In genomic region chr16:56565023-56565477, GRCh38 we compare ENCODE assay signal across 17 cellular contexts. TPM values are rescaled to one million over a fixed set of nuclear protein-coding genes. Genes with fewer than 3 reads are reported as not detected.
DNase-seq lines count a peak whose midpoint lies in the region; ATAC-seq and TF ChIP-seq lines count a peak whose summit lies in the region.
"Had no signal": no experiment of that assay in that cellular context is flagged by ENCODE, and none has a peak within 500 bp of the region (broad histone marks: within the 10 kb centered on the region; RNA-seq: fewer than 3 reads in every experiment).

MT4 (plus strand) TSS chr16:56565073; CDS start chr16:56565129, 56 bp downstream.

- WGBS in thymus: 95% methylated on average over 6 of the region's 6 CpGs

- H3K9me3 Mint-ChIP-seq in activated T-helper 17 cell treated with anti-CD3 and anti-CD28 coated beads, Interleukin-2, amount 50 U/mL, for 72 hours: no peaks in the 10 kb centered on the region
- H3K9me3 Mint-ChIP-seq: GM23338, H9, HFFc6 had no signal

- H3K27ac Mint-ChIP-seq in activated T-helper 17 cell treated with anti-CD3 and anti-CD28 coated beads, Interleukin-2, amount 50 U/mL, for 72 hours: peak within 1 kb of the TSS; percentile 22
- H3K27ac Mint-ChIP-seq: GM23338, H9, HFFc6 had no signal

- peaks cover 2% of the 10 kb centered on the region for H3K27me3 ChIP-seq in thymus (ENCODE audit: control insufficient read depth, insufficient read depth)

- no peaks in the 10 kb centered on the region for H3K36me3 Mint-ChIP-seq in activated T-helper 17 cell treated with anti-CD3 and anti-CD28 coated beads, Interleukin-2, amount 50 U/mL, for 72 hours (ENCODE audit: low read depth)
- H3K36me3 Mint-ChIP-seq: CD4-positive, alpha-beta memory T cell had no signal

- H3K4me3 Mint-ChIP-seq in activated T-helper 17 cell treated with anti-CD3 and anti-CD28 coated beads, Interleukin-2, amount 50 U/mL, for 72 hours: no peak within 1 kb of the TSS
- H3K4me3 Mint-ChIP-seq: CD4-positive, alpha-beta memory T cell; GM23338; H9; HFFc6 had no signal

- peak; percentile 74 for DNase-seq in mesenteric fat pad (ENCODE audit: low spot score)
- no peak for DNase-seq in activated effector memory CD4-positive, alpha-beta T cell treated with Interleukin-2 at 50 U/mL for 16 hours
- DNase-seq: BE2C; CD4-positive, alpha-beta memory T cell; DMS79; EL; H9; HFFc6 had no signal

- H3K36me3 ChIP-seq in HEK293 (ENCODE audit: control insufficient read depth in 2 of 2, insufficient read depth in 1 of 2, low read length in 2 of 2) (no peaks in the 10 kb centered on the region), thymus (ENCODE audit: control insufficient read depth, insufficient read depth) (no peaks in the 10 kb centered on the region)
- H3K36me3 ChIP-seq: BE2C had no signal

- H3K4me1 Mint-ChIP-seq in activated T-helper 17 cell treated with anti-CD3 and anti-CD28 coated beads, Interleukin-2, amount 50 U/mL, for 72 hours: no peaks in the 10 kb centered on the region
- H3K4me1 Mint-ChIP-seq: CD4-positive, alpha-beta memory T cell; GM23338 had no signal

- peaks cover 7% of the 10 kb centered on the region for H3K27me3 Mint-ChIP-seq in activated T-helper 17 cell treated with anti-CD3 and anti-CD28 coated beads, Interleukin-2, amount 50 U/mL, for 72 hours

- ATAC-seq in activated T-helper 17 cell treated with anti-CD3 and anti-CD28 coated beads, Interleukin-2, amount 50 U/mL, for 72 hours (replicated peaks): no peak
- no peak for ATAC-seq in GM19023 (IDR thresholded peaks at IDR 0.05; ENCODE audit: unreplicated experiment)
- ATAC-seq: A549, GM23338 had no signal

- TF ChIP-seq CTCF in HEK293 (tag by site-specific recombination; IDR thresholded peaks at IDR 0.05): no peak

- H3K4me3 ChIP-seq in HEK293 (ENCODE audit: low read depth, low read length) (no peak within 1 kb of the TSS), thymus (ENCODE audit: low read length) (no peak within 1 kb of the TSS)
- H3K4me3 ChIP-seq: A549, GM23338 had no signal

- H3K27ac ChIP-seq in HEK293 (ENCODE audit: extremely low read depth, low read depth, low read length): no peak within 1 kb of the TSS
- H3K27ac ChIP-seq in thymus (ENCODE audit: low read depth): no peak within 1 kb of the TSS
- H3K27ac ChIP-seq: A549, C4-2B had no signal

- CTCF ChIA-PET in HEK293 (lab: Yijun Ruan, JAX): no interaction called here

- POLR2A ChIA-PET in HEK293 (lab: Yijun Ruan, JAX): no interaction called here

- H3K9me3 ChIP-seq in HEK293 (ENCODE audit: control insufficient read depth, insufficient read depth, low read depth, low read length): no peaks in the 10 kb centered on the region
- H3K9me3 ChIP-seq in thymus (ENCODE audit: control insufficient read depth): no peaks in the 10 kb centered on the region
- H3K9me3 ChIP-seq: A549, BE2C had no signal

- H3K4me1 ChIP-seq in HEK293 (ENCODE audit: control insufficient read depth, insufficient read depth, low read length): no peaks in the 10 kb centered on the region
- H3K4me1 ChIP-seq in thymus (ENCODE audit: control insufficient read depth, insufficient read depth, low read length): no peaks in the 10 kb centered on the region
- H3K4me1 ChIP-seq: A549, BE2C had no signal

TF ChIP-seq in HEK293, 187 proteins besides CTCF, POLR2A, EP300 and RAD21:
- TF ChIP-seq SCRT1 (tag by site-specific recombination; IDR thresholded peaks at IDR 0.05; ENCODE audit: borderline replicate concordance): peak; percentile 46; the same call in 1 of the 2 replicates
- TF ChIP-seq SCRT2 (tag by site-specific recombination; IDR thresholded peaks at IDR 0.05): peak; percentile 58
- TF ChIP-seq ZNF76 (tag by site-specific recombination; IDR thresholded peaks at IDR 0.05; ENCODE audit: borderline replicate concordance, low read depth): no peak

RNA-seq across cellular contexts. Expression of gene MT4, which starts in this region (rescaled TPM):
- not detected for total RNA-seq in activated T-helper 17 cell treated with anti-CD3 and anti-CD28 coated beads, Interleukin-2, amount 50 U/mL, for 72 hours
- not detected for total RNA-seq in mesenteric fat pad
- 38.1 TPM for polyA plus RNA-seq in thymus
- total RNA-seq: CD4-positive, alpha-beta memory T cell; GM23338; H9; HFFc6; HT1080 had no signal
- polyA plus RNA-seq: A549; AG04450; CD4-positive, alpha-beta memory T cell; GM23338 had no signal

Comparison
In these comparisons a context has a peak if more than half of its experiments do, and no peak if none do; other contexts are left out.
1. Peak in DNase-seq in mesenteric fat pad; RNA of the gene not detected or under 1 TPM.